In genomic region chr18:21361297-21361880, GRCh38 we compare ENCODE assay signal across 18 cellular contexts.
DNase-seq lines count a peak whose midpoint lies in the region; ATAC-seq and TF ChIP-seq lines count a peak whose summit lies in the region.
"Had no signal": no experiment of that assay in that cellular context is flagged by ENCODE, and none has a peak within 500 bp of the region (broad histone marks: within the 10 kb centered on the region; RNA-seq: fewer than 3 reads in every experiment).

No MANE protein-coding gene starts in this region.

- intact Hi-C loops in left cardiac atrium (cut with DNase I): loop anchor here in 1 of 2 donors (10.0 kb wide), 2 partner anchors 57 to 117 kb away; partner anchors contain the start of gene GREB1L
- intact Hi-C loops in cardiac septum (cut with DNase I): loop anchor here (10.0 kb wide), 2 partner anchors 47 to 83 kb away; no protein-coding TSS in a partner anchor
- intact Hi-C loops in thyroid gland (cut with DNase I): no loop called here

- peak in 1 of 2 donors; percentile 20 for TF ChIP-seq POLR2A in thyroid gland (IDR thresholded peaks at IDR 0.05)
- TF ChIP-seq POLR2A in upper lobe of left lung (IDR thresholded peaks at IDR 0.05): no peak

- no peaks in the 10 kb centered on the region for H3K27me3 ChIP-seq in thyroid gland
- H3K27me3 ChIP-seq in upper lobe of left lung: no peaks in the 10 kb centered on the region

- DNase-seq in left cardiac atrium (no peak), cardiac septum (ENCODE audit: low spot score) (no peak), RWPE1 (ENCODE audit: low spot score) (peak; percentile 5), iPS-NIHi11 (ENCODE audit: low spot score) (peak; percentile 33), thyroid gland (peak in 1 of 2 donors; percentile 9), upper lobe of left lung (no peak), HPDE6-E6E7 (ENCODE audit: extremely low spot score) (no peak), hippocampal formation (lab: John Stamatoyannopoulos, UW) (no peak)
- DNase-seq: activated CD8-positive, alpha-beta T cell treated with anti-CD3 and anti-CD28 coated beads for 36 hours; amniotic stem cell; NCI-H345; OCI-M1; stimulated activated CD4-positive, alpha-beta T cell treated with anti-CD3 and anti-CD28 coated beads, Interleukin-2, amount 100 ng/mL, for 48 hours; trophoblast cell had no signal

- H3K4me3 ChIP-seq in thyroid gland (replicated peaks in 1 of 3): no peak overlapping the region
- no peak overlapping the region for H3K4me3 ChIP-seq in upper lobe of left lung
- H3K4me3 ChIP-seq: coronary artery had no signal

- H3K36me3 ChIP-seq in thyroid gland: no peaks in the 10 kb centered on the region
- H3K36me3 ChIP-seq in upper lobe of left lung: no peaks in the 10 kb centered on the region

- ATAC-seq in left cardiac atrium: peak; percentile 27 to 37
- no peak for ATAC-seq in upper lobe of left lung (ENCODE audit: low FRiP score in 2 of 2)
- ATAC-seq: activated CD8-positive, alpha-beta T cell treated with anti-CD3 and anti-CD28 coated beads for 36 hours; left lobe of liver; natural killer cell treated with Interleukin-12 subunit alpha and Interleukin-12 subunit beta and Interleukin-15 and Interleukin-18, amount 100 ng/mL, for 72 hours had no signal

- no peak for TF ChIP-seq EP300 in upper lobe of left lung (IDR thresholded peaks at IDR 0.05)

- CTCF ChIA-PET in RWPE1 (lab: Yijun Ruan, JAX): interaction anchor here (0.5 to 0.6 kb wide), 2 partner anchors 41 to 136 kb away, joined by 3 to 6 read pairs; no protein-coding TSS in a partner anchor

- no peaks in the 10 kb centered on the region for H3K9me3 ChIP-seq in thyroid gland
- no peaks in the 10 kb centered on the region for H3K9me3 ChIP-seq in upper lobe of left lung

- POLR2A ChIA-PET in RWPE1 (lab: Yijun Ruan, JAX; ENCODE audit: low non-redundant PET): no interaction called here

- TF ChIP-seq CTCF in RWPE1 (conservative IDR thresholded peaks at IDR 0.05; ENCODE audit: low read depth): no peak
- TF ChIP-seq CTCF in thyroid gland (IDR thresholded peaks at IDR 0.05): no peak
- no peak for TF ChIP-seq CTCF in upper lobe of left lung (IDR thresholded peaks at IDR 0.05)

- peaks cover 8 to 22% of the 10 kb centered on the region in 2 donors for H3K4me1 ChIP-seq in thyroid gland
- no peaks in the 10 kb centered on the region for H3K4me1 ChIP-seq in upper lobe of left lung

- H3K27ac ChIP-seq in RWPE1: no peak overlapping the region
- peak overlapping the region; percentile 19 to 41 (median 20) for H3K27ac ChIP-seq in thyroid gland
- no peak overlapping the region for H3K27ac ChIP-seq in upper lobe of left lung
- H3K27ac ChIP-seq: coronary artery, epithelial cell of prostate had no signal

Comparison
In these comparisons a context has a peak if more than half of its experiments do, and no peak if none do; other contexts are left out.
1. ATAC-seq: peak in left cardiac atrium (2 of 2); none in upper lobe of left lung (0 of 2).
2. DNase-seq: peak in RWPE1 (single experiment) and iPS-NIHi11 (single experiment); none in left cardiac atrium (single experiment), cardiac septum (single experiment), upper lobe of left lung (0 of 2), HPDE6-E6E7 (single experiment) and hippocampal formation (0 of 2).
3. H3K27ac ChIP-seq: peak in thyroid gland (3 of 3); none in RWPE1 (single experiment) and upper lobe of left lung (0 of 4).